10 cellular contexts compared by ENCODE assay signal in genomic region chr4:39029752-39030694, GRCh38. TPM values are rescaled to one million over a fixed set of nuclear protein-coding genes. Genes with fewer than 3 reads are reported as not detected.
DNase-seq lines count a peak whose midpoint lies in the region; ATAC-seq, FAIRE-seq and TF ChIP-seq lines count a peak whose summit lies in the region.
"Had no signal": no experiment of that assay in that cellular context is flagged by ENCODE, and none has a peak within 500 bp of the region (broad histone marks: within the 10 kb centered on the region; RNA-seq: fewer than 3 reads in every experiment).

No MANE protein-coding gene starts in this region.

- no peaks in the 10 kb centered on the region for H3K79me2 ChIP-seq in MM.1S (ENCODE audit: low read length)

- no peaks in the 10 kb centered on the region for H3K27me3 ChIP-seq in MM.1S (replicated peaks; ENCODE audit: insufficient read depth, low read length)
- no peaks in the 10 kb centered on the region for H3K27me3 ChIP-seq in bronchial epithelial cell (ENCODE audit: control insufficient read depth, insufficient read depth, low read length)
- no peaks in the 10 kb centered on the region for H3K27me3 ChIP-seq in gastrocnemius medialis
- H3K27me3 ChIP-seq: right atrium auricular region had no signal

- H4K20me1 ChIP-seq in MM.1S (ENCODE audit: insufficient read depth, low read length) = no peaks in the 10 kb centered on the region

- intact Hi-C loops in gastrocnemius medialis (cut with DNase I; ENCODE audit: low total_unique reads) = no loop called here

- H3K4me2 ChIP-seq in MM.1S (ENCODE audit: low read depth, low read length) = peak overlapping the region; percentile 12; the same call in 1 of the 2 replicates

- in situ Hi-C loops in gastrocnemius medialis (cut with MboI; ENCODE audit: low sequenced_read_pairs in 4 of 4) = no loop called here

- FAIRE-seq in bronchial epithelial cell (lab: Jason Lieb, UNC) = no peak

- DNase-seq in AML-193 (lab: John Stamatoyannopoulos, UW) (peak; percentile 18 to 31), MM.1S (no peak), bronchial epithelial cell (ENCODE audit: low read depth) (no peak), gastrocnemius medialis (no peak), caudate nucleus (lab: John Stamatoyannopoulos, UW) (no peak)

- no peaks in the 10 kb centered on the region for H3K9me3 ChIP-seq in MM.1S (replicated peaks; ENCODE audit: insufficient read depth, low read length)
- H3K9me3 ChIP-seq in gastrocnemius medialis = no peaks in the 10 kb centered on the region
- H3K9me3 ChIP-seq: right atrium auricular region, thoracic aorta had no signal

- no peak for TF ChIP-seq CTCF in MM.1S (IDR thresholded peaks at IDR 0.05; ENCODE audit: low read length)
- no peak for TF ChIP-seq CTCF in bronchial epithelial cell (IDR thresholded peaks at IDR 0.05; ENCODE audit: insufficient read depth, low read length, severe bottlenecking)
- no peak for TF ChIP-seq CTCF in gastrocnemius medialis (IDR thresholded peaks at IDR 0.05 in 4 of 5, conservative IDR thresholded peaks at IDR 0.05 in 1 of 5)

- H3K9me2 ChIP-seq in MM.1S (replicated peaks; ENCODE audit: insufficient read depth, low read length) = no peaks in the 10 kb centered on the region

- H3F3A ChIP-seq in MM.1S (ENCODE audit: insufficient read depth, low read length) = peaks cover 3% of the 10 kb centered on the region; the same call in 1 of the 2 replicates

- H3K9ac ChIP-seq in MM.1S (ENCODE audit: low read length) = no peak overlapping the region

- no peak overlapping the region for H2AFZ ChIP-seq in MM.1S (ENCODE audit: low read length)

- H3K36me3 ChIP-seq in MM.1S (replicated peaks; ENCODE audit: insufficient read depth, low read length) (no peaks in the 10 kb centered on the region), bronchial epithelial cell (ENCODE audit: control insufficient read depth, insufficient read depth, low read length) (no peaks in the 10 kb centered on the region), gastrocnemius medialis (no peaks in the 10 kb centered on the region)
- H3K36me3 ChIP-seq: right atrium auricular region, thoracic aorta had no signal

- peaks cover 8% of the 10 kb centered on the region for H3K4me1 ChIP-seq in MM.1S (ENCODE audit: low read length)
- H3K4me1 ChIP-seq in gastrocnemius medialis = no peaks in the 10 kb centered on the region
- H3K4me1 ChIP-seq: right atrium auricular region had no signal

- ATAC-seq in GM18867 (IDR thresholded peaks at IDR 0.05; ENCODE audit: unreplicated experiment) = peak; percentile 36
- ATAC-seq in HG03025 (IDR thresholded peaks at IDR 0.05; ENCODE audit: low FRiP score, unreplicated experiment) = no peak
- no peak for ATAC-seq in gastrocnemius medialis
- no peak for ATAC-seq in GM21360 (IDR thresholded peaks at IDR 0.05; ENCODE audit: unreplicated experiment)

- no peak overlapping the region for H3K4me3 ChIP-seq in MM.1S (ENCODE audit: low read length)
- peak overlapping the region; percentile 7 for H3K4me3 ChIP-seq in bronchial epithelial cell (ENCODE audit: low read depth, low read length)
- H3K4me3 ChIP-seq in gastrocnemius medialis = no peak overlapping the region
- H3K4me3 ChIP-seq: right atrium auricular region, thoracic aorta had no signal

- no peak for TF ChIP-seq POLR2A in gastrocnemius medialis (IDR thresholded peaks at IDR 0.05)

- no peak overlapping the region for H3K27ac ChIP-seq in MM.1S (ENCODE audit: low read length)
- no peak overlapping the region for H3K27ac ChIP-seq in gastrocnemius medialis
- no peak overlapping the region for H3K27ac ChIP-seq in caudate nucleus (ENCODE audit: low read depth, low read length)
- H3K27ac ChIP-seq: right atrium auricular region, thoracic aorta had no signal

RNA-seq across cellular contexts. Expression of gene TMEM156, which starts 2.2 kb away (rescaled TPM):
- total RNA-seq in bronchial epithelial cell (2.0 and 3.4 TPM in 2 replicates), gastrocnemius medialis (not detected)
- total RNA-seq: right atrium auricular region, thoracic aorta had no signal

RNA-seq across cellular contexts. Expression of gene KLHL5, which starts 32.0 kb away (rescaled TPM):
- total RNA-seq in bronchial epithelial cell (84.6 and 121 TPM in 2 replicates), gastrocnemius medialis (10 to 100 TPM; 10.9 to 14.0 (median 11.8) TPM)

Comparison
In these comparisons a context has a peak if more than half of its experiments do, and no peak if none do; other contexts are left out.
1. DNase-seq: peak in AML-193 (2 of 2); none in MM.1S (single experiment), bronchial epithelial cell (single experiment), gastrocnemius medialis (0 of 2) and caudate nucleus (0 of 61).